1 cellular context compared by ENCODE assay signal in genomic region chr18:3508576-3509559, GRCh38.
TF ChIP-seq lines count a peak whose summit lies in the region.

No MANE protein-coding gene starts in this region.

TF ChIP-seq in GM23338, 12 proteins besides CTCF, POLR2A, EP300 and RAD21 (continued from another document):
- TF ChIP-seq ZNF331 (CRISPR knock-in tag; IDR thresholded peaks at IDR 0.05; ENCODE audit: low read depth), result no peak
- TF ChIP-seq NANOG (IDR thresholded peaks at IDR 0.05; ENCODE audit: borderline replicate concordance), result no peak
- TF ChIP-seq ETS1 (IDR thresholded peaks at IDR 0.05), result no peak
